ENCODE assay signal across 10 cellular contexts in the genomic region with DNA sequence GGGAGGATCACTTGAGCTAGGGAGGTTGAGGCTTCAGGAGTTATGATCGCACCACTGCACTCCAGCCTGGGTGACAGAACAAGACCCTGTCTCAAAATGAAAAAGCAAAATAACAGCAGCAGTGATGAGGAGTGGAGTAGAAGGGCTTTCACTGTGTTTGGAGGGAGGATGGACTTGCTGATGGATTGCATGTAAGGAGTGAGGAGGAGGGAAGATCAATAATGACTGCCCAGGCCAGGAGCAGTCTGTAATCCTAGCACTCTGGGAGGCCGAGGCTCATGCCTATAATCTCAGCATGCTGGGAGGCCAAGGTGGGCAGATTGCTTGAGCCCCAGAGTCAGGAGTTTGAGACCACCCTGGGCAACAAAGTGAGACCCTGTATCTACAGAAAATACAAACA.
"Had no signal": no experiment of that assay in that cellular context is flagged by ENCODE, and none has a peak within 500 bp of the region (broad histone marks: within the 10 kb centered on the region; RNA-seq: fewer than 3 reads in every experiment).

No MANE protein-coding gene starts in this region.

- DNase-seq: GM23248, GOT3, H7, HFFc6, KBM-7 had no signal

- H3K27ac Mint-ChIP-seq: HFFc6, IgD-negative memory B cell had no signal

- ATAC-seq: HCT116 had no signal

- FAIRE-seq: HTR-8/SVneo had no signal

- H3K4me2 ChIP-seq: KMS-11 had no signal

- H3K9me3 Mint-ChIP-seq: HFFc6 had no signal

- H3K9ac ChIP-seq: GM23248, KMS-11 had no signal

- H3K27ac ChIP-seq: GM23248, KMS-11 had no signal

- H3K4me3 ChIP-seq: GM23248, HAP-1 had no signal

- H3K4me3 Mint-ChIP-seq: HFFc6, IgD-negative memory B cell had no signal

- H3K36me3 ChIP-seq: HAP-1 had no signal

- H2AFZ ChIP-seq: GM23248 had no signal
